ENCODE assay signal across 8 cellular contexts in genomic region chr15:40941078-40941527, GRCh38. TPM values are rescaled to one million over a fixed set of nuclear protein-coding genes. Genes with fewer than 3 reads are reported as not detected.
DNase-seq lines count a peak whose midpoint lies in the region; TF ChIP-seq lines count a peak whose summit lies in the region.

No MANE protein-coding gene starts in this region.

- no peaks in the 10 kb centered on the region for H3K9me3 Mint-ChIP-seq in activated CD4-positive, alpha-beta memory T cell treated with anti-CD3 and anti-CD28 coated beads for 36 hours

- TF ChIP-seq CTCF in stomach (IDR thresholded peaks at IDR 0.05), result no peak

- TF ChIP-seq EP300 in stomach (IDR thresholded peaks at IDR 0.05), result no peak

- H3K4me1 ChIP-seq in iPS DF 6.9 (ENCODE audit: control insufficient read depth, insufficient read depth, low read length) (peaks cover 4% of the 10 kb centered on the region), stomach (peaks cover 22 to 53% (median 37%) of the 10 kb centered on the region in 4 donors)

- H3K27ac ChIP-seq in iPS DF 6.9 (ENCODE audit: low read length) (no peak overlapping the region), stomach (peak overlapping the region; percentile 79 to 90 (median 88))

- TF ChIP-seq POLR2A in stomach (IDR thresholded peaks at IDR 0.05), result no peak

- H3K4me1 Mint-ChIP-seq in activated CD4-positive, alpha-beta memory T cell treated with anti-CD3 and anti-CD28 coated beads for 36 hours (ENCODE audit: low read depth), result peaks cover 30% of the 10 kb centered on the region

- peak overlapping the region; percentile 61 for H3K27ac Mint-ChIP-seq in activated CD4-positive, alpha-beta memory T cell treated with anti-CD3 and anti-CD28 coated beads for 36 hours

- H3K27me3 ChIP-seq in iPS DF 6.9 (ENCODE audit: control insufficient read depth, insufficient read depth, low read length) (peaks cover 2% of the 10 kb centered on the region; the same call in 1 of the 2 replicates), stomach (no peaks in the 10 kb centered on the region)

- WGBS in iPS DF 6.9 (ENCODE audit: insufficient coverage, insufficient read length), result no CpG with 5 or more reads among the region's 7 CpGs
- WGBS in stomach, 5 donors, result 12 to 38% (median 20%) methylated on average over 7 of the region's 7 CpGs

- no peaks in the 10 kb centered on the region for H3K27me3 Mint-ChIP-seq in activated CD4-positive, alpha-beta memory T cell treated with anti-CD3 and anti-CD28 coated beads for 36 hours

- POLR2A ChIA-PET in activated CD4-positive, alpha-beta memory T cell treated with anti-CD3 and anti-CD28 coated beads for 36 hours (lab: Charles Lee), result interaction anchor here (0.6 to 3.7 kb wide), 8 partner anchors 11 to 427 kb away, joined by 3 to 45 read pairs (median 4); partner anchors contain the start of genes CHAC1, DLL4 and INO80

- no peaks in the 10 kb centered on the region for H3K36me3 Mint-ChIP-seq in activated CD4-positive, alpha-beta memory T cell treated with anti-CD3 and anti-CD28 coated beads for 36 hours

- H3K4me3 Mint-ChIP-seq in activated CD4-positive, alpha-beta memory T cell treated with anti-CD3 and anti-CD28 coated beads for 36 hours, result peak overlapping the region; percentile 54

- intact Hi-C loops in activated CD4-positive, alpha-beta memory T cell treated with anti-CD3 and anti-CD28 coated beads for 36 hours (cut with micrococcal nuclease), result loop anchor here (10.0 kb wide), 1 partner anchor 244 kb away; no protein-coding TSS in a partner anchor
- intact Hi-C loops in stomach (cut with DNase I; ENCODE audit: low total_unique reads), result no loop called here

- DNase-seq in NCI-H82 (lab: John Stamatoyannopoulos, UW) (peak; percentile 59), NCI-H82 treated with DMSO at 0.1 percent for 48 hours (lab: John Stamatoyannopoulos, UW; ENCODE audit: unreplicated experiment) (no peak), iPS DF 6.9 (ENCODE audit: low read depth, low spot score) (no peak), stomach (no peak), NCI-H69 (lab: John Stamatoyannopoulos, UW) (no peak)
- no peak for DNase-seq in activated CD4-positive, alpha-beta memory T cell treated with anti-CD3 and anti-CD28 coated beads for 36 hours
- no peak for DNase-seq in effector CD8-positive, alpha-beta T cell (lab: John Stamatoyannopoulos, UW)
- DNase-seq in NK-92 treated with Interleukin-12 subunit alpha and Interleukin-12 subunit beta, amount 100 ng/mL, for 24 hours (lab: John Stamatoyannopoulos, UW), result no peak

- H3K9me3 ChIP-seq in iPS DF 6.9 (ENCODE audit: control insufficient read depth, insufficient read depth, low read length), result no peaks in the 10 kb centered on the region
- no peaks in the 10 kb centered on the region for H3K9me3 ChIP-seq in stomach

- H3K36me3 ChIP-seq in iPS DF 6.9 (ENCODE audit: control insufficient read depth, insufficient read depth, low read length) (no peaks in the 10 kb centered on the region), stomach (peaks cover 0 to 9% (median 0%) of the 10 kb centered on the region in 4 donors)

- H3K4me3 ChIP-seq in iPS DF 6.9 (ENCODE audit: low read length) (peak overlapping the region; percentile 48; the same call in 1 of the 2 replicates), stomach (peak overlapping the region; percentile 52 to 59 (median 54))

- CTCF ChIA-PET in activated CD4-positive, alpha-beta memory T cell treated with anti-CD3 and anti-CD28 coated beads for 36 hours (lab: Charles Lee), result interaction anchor here (0.6 to 4.8 kb wide), 27 partner anchors 11 to 294 kb away, joined by 3 to 74 read pairs (median 5); partner anchors contain the start of genes CHAC1, CHP1, DLL4 and DNAJC17

RNA-seq across cellular contexts. Expression of gene DLL4, which starts 12.0 kb away (rescaled TPM):
- total RNA-seq in activated CD4-positive, alpha-beta memory T cell treated with anti-CD3 and anti-CD28 coated beads for 36 hours, result not detected
- 10 to 100 TPM in 1 of 5 donors, 1 to 10 TPM in 3, under 1 TPM in 1; 0.89 to 20.0 (median 3.3) TPM for total RNA-seq in stomach
- 1 to 10 TPM in 2 of 3 donors, under 1 TPM in 1; 0.56 to 2.2 (median 1.5) TPM for polyA plus RNA-seq in stomach

RNA-seq across cellular contexts. Expression of gene CHAC1, which starts 12.2 kb away (rescaled TPM):
- total RNA-seq in activated CD4-positive, alpha-beta memory T cell treated with anti-CD3 and anti-CD28 coated beads for 36 hours, result 10 to 100 TPM; 21.6 to 22.3 TPM
- 10 to 100 TPM in 1 of 5 donors, 1 to 10 TPM in 4; 1.3 to 17.1 (median 2.9) TPM for total RNA-seq in stomach
- polyA plus RNA-seq in stomach, result 10 to 100 TPM in 2 of 3 donors, 1 to 10 TPM in 1; 5.7 to 61.6 (median 25.5) TPM

RNA-seq across cellular contexts. Expression of gene VPS18, which starts 46.9 kb away (rescaled TPM):
- 1 to 10 TPM; 7.8 to 8.8 TPM for total RNA-seq in activated CD4-positive, alpha-beta memory T cell treated with anti-CD3 and anti-CD28 coated beads for 36 hours
- total RNA-seq in stomach, result 10 to 100 TPM in 4 of 5 donors, 1 to 10 TPM in 1; 1.8 to 24.2 (median 20.3) TPM
- polyA plus RNA-seq in stomach, result 10 to 100 TPM in 1 of 3 donors, 1 to 10 TPM in 2; 5.7 to 10.8 (median 6.1) TPM
